7 cellular contexts compared by ENCODE assay signal in genomic region chr1:155860939-155861496, GRCh38. TPM values are rescaled to one million over a fixed set of nuclear protein-coding genes. Genes with fewer than 3 reads are reported as not detected.
DNase-seq lines count a peak whose midpoint lies in the region; ATAC-seq and TF ChIP-seq lines count a peak whose summit lies in the region.

No MANE protein-coding gene starts in this region.

- no peak for TF ChIP-seq CTCF in GM12875 (IDR thresholded peaks at IDR 0.05; ENCODE audit: borderline replicate concordance, insufficient read depth, low read depth, low read length)
- no peak for TF ChIP-seq CTCF in Peyer's patch (IDR thresholded peaks at IDR 0.05)

- H3K27ac ChIP-seq in Peyer's patch, result peak overlapping the region in 3 of 4 donors; percentile 61 to 83 (median 72)

- H3K36me3 ChIP-seq in Peyer's patch (no peaks in the 10 kb centered on the region), skeletal muscle satellite cell (ENCODE audit: insufficient read depth, low read length) (no peaks in the 10 kb centered on the region)

- H3K9ac ChIP-seq in skeletal muscle satellite cell (ENCODE audit: low read depth, low read length), result peak overlapping the region; percentile 90

- DNase-seq in Peyer's patch, result no peak
- peak; percentile 34 for DNase-seq in fibroblast of peridontal ligament (ENCODE audit: extremely low read depth)
- DNase-seq in activated gamma-delta T cell treated with Interleukin-2 at 50 U/mL for 16 hours, result no peak
- no peak for DNase-seq in stimulated activated CD8-positive, alpha-beta memory T cell treated with anti-CD3 and anti-CD28 coated beads, Interleukin-4, amount 100 ng/mL, for 48 hours

- H3K4me3 ChIP-seq in GM12875 (ENCODE audit: low read depth, low read length), result peak overlapping the region; percentile 72
- peak overlapping the region in 1 of 4 donors; percentile 52 for H3K4me3 ChIP-seq in Peyer's patch
- peak overlapping the region; percentile 73 for H3K4me3 ChIP-seq in skeletal muscle satellite cell (ENCODE audit: low read length)

- peak overlapping the region; percentile 84 for H3K4me2 ChIP-seq in skeletal muscle satellite cell (ENCODE audit: low read length)

- H3K9me3 ChIP-seq in Peyer's patch (no peaks in the 10 kb centered on the region), skeletal muscle satellite cell (replicated peaks; ENCODE audit: low read length) (no peaks in the 10 kb centered on the region)

- ATAC-seq in HG02840 (IDR thresholded peaks at IDR 0.05; ENCODE audit: low FRiP score, unreplicated experiment), result no peak

- H3K27me3 ChIP-seq in Peyer's patch (no peaks in the 10 kb centered on the region), skeletal muscle satellite cell (ENCODE audit: control insufficient read depth, insufficient read depth, low read length) (no peaks in the 10 kb centered on the region)

- H3K4me1 ChIP-seq in Peyer's patch (peaks cover 0 to 35% (median 7%) of the 10 kb centered on the region in 4 donors), skeletal muscle satellite cell (ENCODE audit: control insufficient read depth, insufficient read depth, low read length) (peaks cover 16% of the 10 kb centered on the region)

- no peak for TF ChIP-seq POLR2A in Peyer's patch (IDR thresholded peaks at IDR 0.05)

RNA-seq across cellular contexts. Expression of gene SYT11, which starts 1.7 kb away (rescaled TPM):
- total RNA-seq in Peyer's patch, result 1 to 10 TPM; 2.6 to 9.9 (median 4.7) TPM
- total RNA-seq in skeletal muscle satellite cell (2012; rRNA removed), result 18.8 and 22.1 TPM in 2 replicates

RNA-seq across cellular contexts. Expression of gene GON4L, which starts 4.0 kb away (rescaled TPM):
- total RNA-seq in Peyer's patch, result 100 to 1,000 TPM in 1 of 4 donors, 10 to 100 TPM in 3; 54.1 to 153 (median 71.8) TPM
- total RNA-seq in skeletal muscle satellite cell (2012; rRNA removed), result 24.2 and 25.1 TPM in 2 replicates

RNA-seq across cellular contexts. Expression of gene RIT1, which starts 50.1 kb away (rescaled TPM):
- 10 to 100 TPM; 13.6 to 31.1 (median 17.4) TPM for total RNA-seq in Peyer's patch
- 18.3 and 19.9 TPM in 2 replicates for total RNA-seq in skeletal muscle satellite cell (2012; rRNA removed)
